In the genomic region with DNA sequence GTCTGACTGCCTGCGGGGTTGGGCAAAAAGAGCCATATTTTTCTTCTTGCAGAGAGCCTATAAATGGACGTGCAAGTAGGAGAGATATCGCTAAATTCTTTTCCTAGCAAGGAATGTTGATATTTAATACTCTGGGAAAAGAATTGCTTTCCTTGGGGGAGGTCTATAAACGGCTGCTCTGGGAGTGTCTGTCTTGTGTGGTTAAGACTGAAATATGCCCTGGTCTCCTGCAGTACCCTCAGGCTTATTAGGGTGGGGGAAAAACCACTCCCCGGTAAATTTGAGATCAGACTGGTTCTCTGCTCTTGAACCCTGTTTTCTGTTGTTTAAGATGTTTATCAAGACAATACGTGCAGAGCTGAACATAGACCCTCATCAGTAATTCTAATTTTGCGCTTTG, we compare ENCODE assay signal across 8 cellular contexts. TPM values are rescaled to one million over a fixed set of nuclear protein-coding genes. Genes with fewer than 3 reads are reported as not detected.
"Had no signal": no experiment of that assay in that cellular context is flagged by ENCODE, and none has a peak within 500 bp of the region (broad histone marks: within the 10 kb centered on the region; RNA-seq: fewer than 3 reads in every experiment).

No MANE protein-coding gene starts in this region.

RNA-seq across cellular contexts. Expression of a gene that starts 14.5 kb away (rescaled TPM):
- total RNA-seq: activated CD4-positive, alpha-beta memory T cell treated with anti-CD3 and anti-CD28 coated beads, Interleukin-2, amount 10 ng/mL, durations not matched to agents 7 days and 5 days; activated CD8-positive, alpha-beta memory T cell treated with anti-CD3 and anti-CD28 coated beads, Interleukin-2, amount 10 ng/mL, durations not matched to agents 7 days and 5 days; MCF 10A had no signal

RNA-seq across cellular contexts. Expression of a gene that starts 29.9 kb away (rescaled TPM):
- total RNA-seq: activated CD4-positive, alpha-beta memory T cell treated with anti-CD3 and anti-CD28 coated beads, Interleukin-2, amount 10 ng/mL, durations not matched to agents 7 days and 5 days; activated CD8-positive, alpha-beta memory T cell treated with anti-CD3 and anti-CD28 coated beads, Interleukin-2, amount 10 ng/mL, durations not matched to agents 7 days and 5 days; aorta; cardiac muscle cell; chondrocyte; MCF 10A; PC-9; Right ventricle myocardium inferior had no signal
- polyA plus RNA-seq: aorta, cardiac muscle cell had no signal
